ENCODE assay signal across 10 cellular contexts in genomic region chr16:12971216-12971615, GRCh38.
DNase-seq lines count a peak whose midpoint lies in the region; ATAC-seq, FAIRE-seq and TF ChIP-seq lines count a peak whose summit lies in the region.
"Had no signal": no experiment of that assay in that cellular context is flagged by ENCODE, and none has a peak within 500 bp of the region (broad histone marks: within the 10 kb centered on the region; RNA-seq: fewer than 3 reads in every experiment).

No MANE protein-coding gene starts in this region.

- no peaks in the 10 kb centered on the region for H3K4me1 Mint-ChIP-seq in activated T-cell treated with anti-CD3 and anti-CD28 coated beads, Interleukin-2, amount 50 U/mL, for 4 hours (ENCODE audit: low read depth)
- H3K4me1 Mint-ChIP-seq: naive thymus-derived CD4-positive, alpha-beta T cell had no signal

- ATAC-seq in activated T-cell treated with anti-CD3 and anti-CD28 coated beads, Interleukin-2, amount 50 U/mL, for 4 hours, result no peak
- ATAC-seq: naive thymus-derived CD4-positive, alpha-beta T cell had no signal

- H3K27ac ChIP-seq in hepatocyte (no peak overlapping the region), left ventricle myocardium inferior (replicated peaks) (no peak overlapping the region)
- H3K27ac ChIP-seq: epithelial cell of prostate had no signal

- no peak overlapping the region for H3K4me2 ChIP-seq in hepatocyte

- no peaks in the 10 kb centered on the region for H3K79me2 ChIP-seq in hepatocyte

- intact Hi-C loops in left ventricle myocardium inferior (cut with micrococcal nuclease), result no loop called here

- DNase-seq in AG10803 (ENCODE audit: low read depth), result peak; percentile 46
- peak; percentile 9 for DNase-seq in LoVo (ENCODE audit: low spot score)
- peak; percentile 90 for DNase-seq in RCC 7860 (ENCODE audit: low spot score)
- peak; percentile 43 for DNase-seq in hepatocyte (ENCODE audit: low spot score)
- DNase-seq in iPS-NIHi11 (ENCODE audit: low spot score), result no peak
- DNase-seq in activated T-cell treated with anti-CD3 and anti-CD28 coated beads, Interleukin-2, amount 50 U/mL, for 4 hours, result no peak
- DNase-seq in activated CD4-positive, alpha-beta T cell treated with anti-CD3 and anti-CD28 coated beads, Interleukin-2, amount 50 U/mL, for 1 hour, result no peak
- DNase-seq in left ventricle myocardium inferior, result no peak
- DNase-seq: naive thymus-derived CD4-positive, alpha-beta T cell had no signal

- no peak overlapping the region for H2AFZ ChIP-seq in hepatocyte

- H3K4me1 ChIP-seq in hepatocyte (ENCODE audit: insufficient read depth) (no peaks in the 10 kb centered on the region), left ventricle myocardium inferior (no peaks in the 10 kb centered on the region)

- H3K4me3 ChIP-seq in AG10803 (ENCODE audit: low read length) (no peak overlapping the region), hepatocyte (no peak overlapping the region), left ventricle myocardium inferior (no peak overlapping the region)

- H3K9me3 ChIP-seq in hepatocyte (ENCODE audit: low read depth) (no peaks in the 10 kb centered on the region), left ventricle myocardium inferior (replicated peaks) (no peaks in the 10 kb centered on the region)

- 24% methylated on average over 2 of the region's 2 CpGs for WGBS in hepatocyte (ENCODE audit: low lambda C conversion rate, missing lambda C conversion rate)

- H3K27me3 Mint-ChIP-seq in activated T-cell treated with anti-CD3 and anti-CD28 coated beads, Interleukin-2, amount 50 U/mL, for 4 hours (ENCODE audit: low read depth), result no peaks in the 10 kb centered on the region

- TF ChIP-seq CTCF in AG10803 (conservative IDR thresholded peaks at IDR 0.05; ENCODE audit: low read length) (no peak), hepatocyte (IDR thresholded peaks at IDR 0.05; ENCODE audit: poor library complexity) (no peak), left ventricle myocardium inferior (IDR thresholded peaks at IDR 0.05; ENCODE audit: borderline replicate concordance) (no peak)

- no peaks in the 10 kb centered on the region for H3K36me3 ChIP-seq in hepatocyte (replicated peaks; ENCODE audit: insufficient read depth, low read depth)
- no peaks in the 10 kb centered on the region for H3K36me3 ChIP-seq in left ventricle myocardium inferior

- H3K4me3 Mint-ChIP-seq in activated T-cell treated with anti-CD3 and anti-CD28 coated beads, Interleukin-2, amount 50 U/mL, for 4 hours, result no peak overlapping the region
- H3K4me3 Mint-ChIP-seq: naive thymus-derived CD4-positive, alpha-beta T cell had no signal

- no peaks in the 10 kb centered on the region for H3K9me3 Mint-ChIP-seq in activated T-cell treated with anti-CD3 and anti-CD28 coated beads, Interleukin-2, amount 50 U/mL, for 4 hours

- peak; percentile 90 for FAIRE-seq in RCC 7860 (lab: Jason Lieb, UNC)

- H3K36me3 Mint-ChIP-seq in activated T-cell treated with anti-CD3 and anti-CD28 coated beads, Interleukin-2, amount 50 U/mL, for 4 hours (ENCODE audit: insufficient read depth), result no peaks in the 10 kb centered on the region
- H3K36me3 Mint-ChIP-seq: naive thymus-derived CD4-positive, alpha-beta T cell had no signal

- H3K27me3 ChIP-seq in hepatocyte, result no peaks in the 10 kb centered on the region
- peaks cover 25% of the 10 kb centered on the region for H3K27me3 ChIP-seq in left ventricle myocardium inferior (ENCODE audit: low read depth)

- no peaks in the 10 kb centered on the region for H4K20me1 ChIP-seq in hepatocyte (ENCODE audit: insufficient read depth, poor library complexity, severe bottlenecking)

- no peaks in the 10 kb centered on the region for H3K9me2 ChIP-seq in hepatocyte (replicated peaks; ENCODE audit: insufficient read depth)

Comparison
In these comparisons a context has a peak if more than half of its experiments do, and no peak if none do; other contexts are left out.
1. DNase-seq: peak in AG10803 (single experiment), LoVo (single experiment), RCC 7860 (single experiment) and hepatocyte (single experiment); none in iPS-NIHi11 (single experiment), activated T-cell treated with anti-CD3 and anti-CD28 coated beads, Interleukin-2, amount 50 U/mL, for 4 hours (single experiment), activated CD4-positive, alpha-beta T cell treated with anti-CD3 and anti-CD28 coated beads, Interleukin-2, amount 50 U/mL, for 1 hour (single experiment) and left ventricle myocardium inferior (single experiment).